ENCODE assay signal across 9 cellular contexts in genomic region chr11:13009476-13009920, GRCh38. TPM values are rescaled to one million over a fixed set of nuclear protein-coding genes. Genes with fewer than 3 reads are reported as not detected.
DNase-seq lines count a peak whose midpoint lies in the region; ATAC-seq and TF ChIP-seq lines count a peak whose summit lies in the region.
"Had no signal": no experiment of that assay in that cellular context is flagged by ENCODE, and none has a peak within 500 bp of the region (broad histone marks: within the 10 kb centered on the region; RNA-seq: fewer than 3 reads in every experiment).

No MANE protein-coding gene starts in this region.

- peak overlapping the region; percentile 27 for H3K4me3 ChIP-seq in RWPE2 (ENCODE audit: severe bottlenecking)
- peak overlapping the region; percentile 15 for H3K4me3 ChIP-seq in right cardiac atrium (ENCODE audit: low read length)
- H3K4me3 ChIP-seq in retinal pigment epithelial cell (ENCODE audit: low read length): peak overlapping the region; percentile 45

- peak; percentile 25 for ATAC-seq in RWPE2 (ENCODE audit: low read depth)
- ATAC-seq in right cardiac atrium: no peak
- ATAC-seq in HG02970 (IDR thresholded peaks at IDR 0.05; ENCODE audit: low FRiP score, unreplicated experiment): no peak
- ATAC-seq: PC-3 had no signal

- H3K36me3 ChIP-seq in RWPE2 (ENCODE audit: low read depth): no peaks in the 10 kb centered on the region

- H3K4me1 ChIP-seq in RWPE2 (ENCODE audit: insufficient read depth, poor library complexity, severe bottlenecking) (peaks cover 7% of the 10 kb centered on the region), right cardiac atrium (ENCODE audit: control insufficient read depth, insufficient read depth, low read length) (no peaks in the 10 kb centered on the region)

- DNase-seq in DMS53 treated with DMSO at 0.1 percent for 48 hours (lab: John Stamatoyannopoulos, UW; ENCODE audit: unreplicated experiment): peak; percentile 53
- DNase-seq in RWPE2 (ENCODE audit: low spot score): no peak
- DNase-seq in right cardiac atrium: peak; percentile 26 to 54 (median 53)
- DNase-seq in retinal pigment epithelial cell (ENCODE audit: low read depth): no peak
- no peak for DNase-seq in RKO (ENCODE audit: low spot score)
- no peak for DNase-seq in cortex of kidney (lab: John Stamatoyannopoulos, UW)
- DNase-seq in HPDE6-E6E7 (ENCODE audit: extremely low spot score): no peak
- DNase-seq: PC-3 had no signal

- H3K27ac ChIP-seq in RWPE2 (ENCODE audit: poor library complexity, severe bottlenecking): no peak overlapping the region
- H3K27ac ChIP-seq in right cardiac atrium (ENCODE audit: low read length): no peak overlapping the region

- peaks cover 15% of the 10 kb centered on the region for H3K27me3 ChIP-seq in RWPE2 (ENCODE audit: insufficient read depth, poor library complexity, severe bottlenecking)
- H3K27me3 ChIP-seq in right cardiac atrium (ENCODE audit: control insufficient read depth, insufficient read depth): no peaks in the 10 kb centered on the region

- under 1% methylated on average over 48 of the region's 48 CpGs for WGBS in right cardiac atrium

- H3K9me3 ChIP-seq in RWPE2 (ENCODE audit: severe bottlenecking): no peaks in the 10 kb centered on the region
- H3K9me3 ChIP-seq in right cardiac atrium (ENCODE audit: control insufficient read depth, low read length): no peaks in the 10 kb centered on the region

- TF ChIP-seq CTCF in RWPE2 (IDR thresholded peaks at IDR 0.05; ENCODE audit: poor library complexity, severe bottlenecking) (no peak), retinal pigment epithelial cell (conservative IDR thresholded peaks at IDR 0.05; ENCODE audit: low read depth, low read length) (no peak)

- intact Hi-C loops in right cardiac atrium (cut with DNase I): no loop called here

RNA-seq across cellular contexts. Expression of gene RASSF10, which starts 0.4 kb away (rescaled TPM):
- total RNA-seq in right cardiac atrium: 1 to 10 TPM in 3 of 4 donors, under 1 TPM in 1; 0.50 to 3.1 (median 1.7) TPM
- polyA plus RNA-seq in right cardiac atrium: 0.27 TPM
- total RNA-seq: PC-3 had no signal

Comparison
In these comparisons a context has a peak if more than half of its experiments do, and no peak if none do; other contexts are left out.
1. DNase-seq: peak in DMS53 treated with DMSO at 0.1 percent for 48 hours (single experiment) and right cardiac atrium (3 of 3); none in RWPE2 (single experiment), retinal pigment epithelial cell (single experiment), RKO (single experiment), cortex of kidney (single experiment) and HPDE6-E6E7 (single experiment).
2. Peak in every context shown above with its lines, with median percentiles within 50 percentile points of each other: H3K4me3 ChIP-seq.